ENCODE assay signal across 28 cellular contexts in the genomic region with DNA sequence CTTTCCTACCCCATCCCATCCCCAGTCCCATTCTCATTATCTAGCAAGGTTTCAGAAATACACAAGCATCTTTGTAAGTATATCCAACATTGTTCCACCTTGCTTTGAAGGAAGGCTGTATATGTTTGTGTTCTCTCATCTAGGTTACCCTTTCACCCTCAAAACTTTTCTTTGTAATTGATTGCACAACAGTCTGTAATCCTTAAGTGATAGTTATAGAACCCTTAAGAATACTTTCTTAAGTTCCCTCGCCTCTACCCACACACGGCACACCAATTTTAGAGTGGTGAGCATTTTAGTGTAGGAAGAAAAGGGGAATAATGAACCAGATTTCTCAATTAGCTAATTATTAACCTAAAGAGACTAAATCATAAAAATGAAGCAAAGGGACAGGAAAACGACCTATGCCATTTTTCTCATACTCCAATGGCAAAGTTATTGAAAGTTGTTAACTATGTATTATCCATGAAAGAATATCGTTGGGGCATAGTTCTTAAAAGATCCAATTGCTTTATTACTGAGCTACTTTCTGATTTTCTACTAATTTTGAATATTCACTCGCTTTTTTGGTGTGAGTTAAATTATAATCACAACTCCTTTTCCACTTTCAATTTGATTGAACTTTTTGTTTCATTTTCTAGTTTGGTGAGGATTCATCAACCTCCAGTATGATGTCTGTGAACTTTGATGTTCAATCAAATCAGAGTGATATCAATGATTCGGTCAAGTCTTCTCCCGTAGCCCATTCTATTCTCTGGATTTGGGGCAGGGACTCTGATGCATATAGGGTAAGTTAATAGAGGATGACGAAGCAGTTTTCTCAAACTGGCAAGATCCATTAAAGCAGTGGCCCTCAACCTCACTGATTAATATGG. TPM values are rescaled to one million over a fixed set of nuclear protein-coding genes. Genes with fewer than 3 reads are reported as not detected.
DNase-seq lines count a peak whose midpoint lies in the region; ATAC-seq, FAIRE-seq and TF ChIP-seq lines count a peak whose summit lies in the region.
"Had no signal": no experiment of that assay in that cellular context is flagged by ENCODE, and none has a peak within 500 bp of the region (broad histone marks: within the 10 kb centered on the region; RNA-seq: fewer than 3 reads in every experiment).

No MANE protein-coding gene starts in this region.

- H3K4me3 Mint-ChIP-seq in activated CD4-positive, alpha-beta T cell treated with anti-CD3 and anti-CD28 coated beads for 36 hours = no peak overlapping the region
- peak overlapping the region; percentile 39 for H3K4me3 Mint-ChIP-seq in activated T-helper 17 cell treated with anti-CD3 and anti-CD28 coated beads, Interleukin-2, amount 50 U/mL, for 72 hours
- H3K4me3 Mint-ChIP-seq: CD4-positive, alpha-beta T cell; memory B cell; neural progenitor cell had no signal

- no peaks in the 10 kb centered on the region for H3K9me3 ChIP-seq in liver (ENCODE audit: control insufficient read depth in 4 of 4, low read length in 3 of 4)
- H3K9me3 ChIP-seq: adrenal gland, body of pancreas, SJCRH30 had no signal

- H3K36me3 Mint-ChIP-seq in activated CD4-positive, alpha-beta T cell treated with anti-CD3 and anti-CD28 coated beads for 36 hours (ENCODE audit: low read depth) = peaks cover 54% of the 10 kb centered on the region
- H3K36me3 Mint-ChIP-seq in activated T-helper 17 cell treated with anti-CD3 and anti-CD28 coated beads, Interleukin-2, amount 50 U/mL, for 72 hours (ENCODE audit: low read depth) = peaks cover 100% of the 10 kb centered on the region

- ATAC-seq in activated CD4-positive, alpha-beta T cell treated with anti-CD3 and anti-CD28 coated beads for 36 hours = peak; percentile 55
- no peak for ATAC-seq in activated T-helper 17 cell treated with anti-CD3 and anti-CD28 coated beads, Interleukin-2, amount 50 U/mL, for 72 hours (replicated peaks)
- no peak for ATAC-seq in GM21423 (IDR thresholded peaks at IDR 0.05; ENCODE audit: unreplicated experiment)
- no peak for ATAC-seq in HG03457 (IDR thresholded peaks at IDR 0.05; ENCODE audit: unreplicated experiment)
- ATAC-seq: body of pancreas, left cardiac atrium, right cardiac atrium had no signal

- H3K9ac ChIP-seq in liver (ENCODE audit: low read depth in 1 of 2, low read length in 2 of 2) = peak overlapping the region in 1 of 2 donors; percentile 8
- H3K9ac ChIP-seq: neural progenitor cell, parathyroid adenoma had no signal

- H3K4me3 ChIP-seq in liver (ENCODE audit: low read depth in 1 of 3, low read length in 3 of 3) = peak overlapping the region; percentile 11 to 61 (median 22)
- H3K4me3 ChIP-seq: adrenal gland, body of pancreas, neural progenitor cell, SJCRH30 had no signal

- intact Hi-C loops in activated CD4-positive, alpha-beta T cell treated with anti-CD3 and anti-CD28 coated beads for 36 hours (cut with DNase I, micrococcal nuclease) = loop anchor here in 1 of 2 experiments (5.0 kb wide), 1 partner anchor 91 kb away; a partner anchor contains a TSS

- POLR2A ChIA-PET in activated CD4-positive, alpha-beta T cell treated with anti-CD3 and anti-CD28 coated beads for 36 hours (lab: Charles Lee) = no interaction called here

- no peak for DNase-seq in activated CD4-positive, alpha-beta T cell treated with anti-CD3 and anti-CD28 coated beads for 36 hours
- DNase-seq in activated CD4-positive, alpha-beta T cell treated with anti-CD3 and anti-CD28 coated beads for 4 hours = no peak
- peak; percentile 15 for DNase-seq in CD1c-positive myeloid dendritic cell (ENCODE audit: extremely low spot score)
- DNase-seq in HTR-8/SVneo (ENCODE audit: insufficient read length, low spot score) = no peak
- DNase-seq: activated CD4-positive, CD25-positive, alpha-beta regulatory T cell treated with anti-CD3 and anti-CD28 coated beads, Interleukin-2, amount 50 U/mL, for 72 hours; activated effector memory CD4-positive, alpha-beta T cell treated with Interleukin-2 at 50 U/mL for 16 hours; adrenal gland; body of pancreas; CD4-positive, alpha-beta T cell; dermis blood vessel endothelial cell; GOT3; left cardiac atrium; NCI-H1436; NCI-H345; NCI-H748 treated with DMSO at 0.1 percent for 48 hours; right cardiac atrium; SJCRH30; stimulated activated CD4-positive, alpha-beta T cell treated with anti-CD3 and anti-CD28 coated beads, Interleukin-12 subunit alpha, Interleukin-12 subunit beta, amount 100 ng/mL, for 4 hours; stimulated activated CD4-positive, alpha-beta T cell treated with anti-CD3 and anti-CD28 coated beads, Interleukin-4, amount 100 ng/mL, for 1 hour had no signal

- peak overlapping the region; percentile 75 to 76 for H3K27ac ChIP-seq in liver (ENCODE audit: low read depth in 1 of 2, low read length in 2 of 2)
- H3K27ac ChIP-seq: adrenal gland, neural progenitor cell, parathyroid adenoma, SJCRH30 had no signal

- peaks cover 6 to 36% (median 25%) of the 10 kb centered on the region in 4 donors for H3K36me3 ChIP-seq in liver (ENCODE audit: control insufficient read depth in 4 of 4, insufficient read depth in 3 of 4, low read depth in 1 of 4, low read length in 3 of 4)

- WGBS in liver = 59% methylated on average over 8 of the region's 8 CpGs

- H3K4me1 Mint-ChIP-seq in activated CD4-positive, alpha-beta T cell treated with anti-CD3 and anti-CD28 coated beads for 36 hours = peaks cover 27% of the 10 kb centered on the region
- H3K4me1 Mint-ChIP-seq in activated T-helper 17 cell treated with anti-CD3 and anti-CD28 coated beads, Interleukin-2, amount 50 U/mL, for 72 hours = peaks cover 14% of the 10 kb centered on the region
- H3K4me1 Mint-ChIP-seq: memory B cell, neural progenitor cell had no signal

- peak overlapping the region; percentile 29 for H3K27ac Mint-ChIP-seq in activated CD4-positive, alpha-beta T cell treated with anti-CD3 and anti-CD28 coated beads for 36 hours
- peak overlapping the region; percentile 79 for H3K27ac Mint-ChIP-seq in activated T-helper 17 cell treated with anti-CD3 and anti-CD28 coated beads, Interleukin-2, amount 50 U/mL, for 72 hours
- H3K27ac Mint-ChIP-seq: CD4-positive, alpha-beta T cell; memory B cell; neural progenitor cell had no signal

- H3K27me3 Mint-ChIP-seq in activated CD4-positive, alpha-beta T cell treated with anti-CD3 and anti-CD28 coated beads for 36 hours = no peaks in the 10 kb centered on the region
- no peaks in the 10 kb centered on the region for H3K27me3 Mint-ChIP-seq in activated T-helper 17 cell treated with anti-CD3 and anti-CD28 coated beads, Interleukin-2, amount 50 U/mL, for 72 hours
- H3K27me3 Mint-ChIP-seq: CD4-positive, alpha-beta T cell; memory B cell had no signal

- no peaks in the 10 kb centered on the region for H3K27me3 ChIP-seq in liver (ENCODE audit: control insufficient read depth in 4 of 4, insufficient read depth in 4 of 4, low read length in 3 of 4)
- H3K27me3 ChIP-seq: adrenal gland, body of pancreas, neural progenitor cell, SJCRH30 had no signal

- CTCF ChIA-PET in activated CD4-positive, alpha-beta T cell treated with anti-CD3 and anti-CD28 coated beads for 36 hours (lab: Charles Lee) = interaction anchor here (0.8 to 1.4 kb wide), 4 partner anchors 10 to 92 kb away, joined by 3 to 4 read pairs (median 4); a partner anchor contains a TSS

- no peak for TF ChIP-seq CTCF in liver (IDR thresholded peaks at IDR 0.05; ENCODE audit: low read depth, low read length, missing input control)

- peaks cover under 1 to 32% (median 17%) of the 10 kb centered on the region in 4 donors for H3K4me1 ChIP-seq in liver (ENCODE audit: control insufficient read depth in 4 of 4, insufficient read depth in 4 of 4, low read length in 3 of 4)
- H3K4me1 ChIP-seq: adrenal gland, neural progenitor cell, parathyroid adenoma had no signal

- no peak for FAIRE-seq in HTR-8/SVneo (lab: Jason Lieb, UNC)
- FAIRE-seq: D721Med, frontal cortex had no signal

- H3K9me3 Mint-ChIP-seq in activated CD4-positive, alpha-beta T cell treated with anti-CD3 and anti-CD28 coated beads for 36 hours (ENCODE audit: low read depth) = no peaks in the 10 kb centered on the region
- H3K9me3 Mint-ChIP-seq in activated T-helper 17 cell treated with anti-CD3 and anti-CD28 coated beads, Interleukin-2, amount 50 U/mL, for 72 hours = no peaks in the 10 kb centered on the region
- H3K9me3 Mint-ChIP-seq: CD4-positive, alpha-beta T cell; memory B cell; neural progenitor cell had no signal

- no peak for TF ChIP-seq RAD21 in liver (IDR thresholded peaks at IDR 0.05)

TF ChIP-seq in liver, 16 proteins besides CTCF, POLR2A, EP300 and RAD21:
- TF ChIP-seq YY1 (IDR thresholded peaks at IDR 0.05) (peak; percentile 13), HNF4A (conservative IDR thresholded peaks at IDR 0.05) (peak in 1 of 2 donors; percentile 9)
- TF ChIP-seq, protein P1, sequence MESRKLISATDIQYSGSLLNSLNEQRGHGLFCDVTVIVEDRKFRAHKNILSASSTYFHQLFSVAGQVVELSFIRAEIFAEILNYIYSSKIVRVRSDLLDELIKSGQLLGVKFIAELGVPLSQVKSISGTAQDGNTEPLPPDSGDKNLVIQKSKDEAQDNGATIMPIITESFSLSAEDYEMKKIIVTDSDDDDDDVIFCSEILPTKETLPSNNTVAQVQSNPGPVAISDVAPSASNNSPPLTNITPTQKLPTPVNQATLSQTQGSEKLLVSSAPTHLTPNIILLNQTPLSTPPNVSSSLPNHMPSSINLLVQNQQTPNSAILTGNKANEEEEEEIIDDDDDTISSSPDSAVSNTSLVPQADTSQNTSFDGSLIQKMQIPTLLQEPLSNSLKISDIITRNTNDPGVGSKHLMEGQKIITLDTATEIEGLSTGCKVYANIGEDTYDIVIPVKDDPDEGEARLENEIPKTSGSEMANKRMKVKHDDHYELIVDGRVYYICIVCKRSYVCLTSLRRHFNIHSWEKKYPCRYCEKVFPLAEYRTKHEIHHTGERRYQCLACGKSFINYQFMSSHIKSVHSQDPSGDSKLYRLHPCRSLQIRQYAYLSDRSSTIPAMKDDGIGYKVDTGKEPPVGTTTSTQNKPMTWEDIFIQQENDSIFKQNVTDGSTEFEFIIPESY (IDR thresholded peaks at IDR 0.05) = no peak

RNA-seq across cellular contexts. Expression of a gene that starts 44.9 kb away (rescaled TPM):
- total RNA-seq in activated CD4-positive, alpha-beta T cell treated with anti-CD3 and anti-CD28 coated beads for 36 hours = 10 to 100 TPM; 50.0 to 57.9 TPM
- total RNA-seq in activated T-helper 17 cell treated with anti-CD3 and anti-CD28 coated beads, Interleukin-2, amount 50 U/mL, for 72 hours = 10 to 100 TPM; 58.3 to 77.4 TPM
- 10 to 100 TPM; 50.5 to 88.6 TPM for total RNA-seq in liver
- 10 to 100 TPM; 18.9 to 36.6 TPM for polyA plus RNA-seq in liver
